1 cellular context compared by ENCODE assay signal in genomic region chr10:93261089-93261488, GRCh38.
TF ChIP-seq lines count a peak whose summit lies in the region.

No MANE protein-coding gene starts in this region.

TF ChIP-seq in H1, 55 proteins besides CTCF, POLR2A, EP300 and RAD21 (continued from another document):
- TF ChIP-seq CHD7 (IDR thresholded peaks at IDR 0.05; ENCODE audit: insufficient replicate concordance, low read length), result no peak
- TF ChIP-seq SUZ12 (IDR thresholded peaks at IDR 0.05; ENCODE audit: low read length), result no peak
